1 cellular context compared by ENCODE assay signal in genomic region chr4:139689093-139689722, GRCh38.
TF ChIP-seq lines count a peak whose summit lies in the region.

No MANE protein-coding gene starts in this region.

TF ChIP-seq in HepG2, 621 proteins besides CTCF, POLR2A, EP300 and RAD21 (continued from another document and continues in another):
- 0 out of 2 replicates have a peak, but pooled peaks have one; percentile 67 for TF ChIP-seq BRF2 (CRISPR knock-in tag; IDR thresholded peaks at IDR 0.05)
- no peak for TF ChIP-seq ZNF7 (CRISPR knock-in tag; IDR thresholded peaks at IDR 0.05)
- no peak; the same call in none of the 2 replicates for TF ChIP-seq GABPB1 (CRISPR knock-in tag; IDR thresholded peaks at IDR 0.05)
- TF ChIP-seq ZBTB34 (CRISPR knock-in tag; IDR thresholded peaks at IDR 0.05): no peak
- peak; percentile 72 for TF ChIP-seq ZEB1 (IDR thresholded peaks at IDR 0.05; ENCODE audit: insufficient replicate concordance, low read depth)
- no peak for TF ChIP-seq PREB (CRISPR knock-in tag; IDR thresholded peaks at IDR 0.05)
- TF ChIP-seq DRAP1 (CRISPR knock-in tag; IDR thresholded peaks at IDR 0.05): peak; percentile 58; the same call in 1 of the 2 replicates
- no peak for TF ChIP-seq THAP9 (CRISPR knock-in tag; IDR thresholded peaks at IDR 0.05; ENCODE audit: borderline replicate concordance)
- TF ChIP-seq GLMP (CRISPR knock-in tag; IDR thresholded peaks at IDR 0.05; ENCODE audit: borderline replicate concordance): no peak
- TF ChIP-seq ZHX1 (CRISPR knock-in tag; IDR thresholded peaks at IDR 0.05; ENCODE audit: low read depth): no peak
- peak; percentile 81; the same call in 1 of the 2 replicates for TF ChIP-seq SOX13 (IDR thresholded peaks at IDR 0.05)
- peak in 1 of 2 experiments; percentile 94; a peak in 2 of 4 replicates for TF ChIP-seq SOX13 (CRISPR knock-in tag; conservative IDR thresholded peaks at IDR 0.05 in 1 of 2, IDR thresholded peaks at IDR 0.05 in 1 of 2)
- TF ChIP-seq RELA (CRISPR knock-in tag; IDR thresholded peaks at IDR 0.05): no peak
- no peak for TF ChIP-seq ZNF329 (CRISPR knock-in tag; IDR thresholded peaks at IDR 0.05; ENCODE audit: low read depth)
- TF ChIP-seq KLF11 (CRISPR knock-in tag; IDR thresholded peaks at IDR 0.05): 0 out of 2 replicates have a peak, but pooled peaks have one; percentile 39
- peak; percentile 80; the same call in 1 of the 2 replicates for TF ChIP-seq XBP1 (CRISPR knock-in tag; IDR thresholded peaks at IDR 0.05)
- no peak for TF ChIP-seq ZNF768 (CRISPR knock-in tag; IDR thresholded peaks at IDR 0.05)
- peak; percentile 93 for TF ChIP-seq ESRRA (CRISPR knock-in tag; IDR thresholded peaks at IDR 0.05; ENCODE audit: low read depth)
- no peak; the same call in 1 of the 2 replicates for TF ChIP-seq HOXD1 (CRISPR knock-in tag; IDR thresholded peaks at IDR 0.05)
- TF ChIP-seq ZNF441 (CRISPR knock-in tag; IDR thresholded peaks at IDR 0.05; ENCODE audit: borderline replicate concordance): peak; percentile 41; the same call in 1 of the 2 replicates
- peak; percentile 47; the same call in 1 of the 2 replicates for TF ChIP-seq MYC (CRISPR knock-in tag; IDR thresholded peaks at IDR 0.05; ENCODE audit: borderline replicate concordance)
- no peak for TF ChIP-seq GMEB2 (CRISPR knock-in tag; IDR thresholded peaks at IDR 0.05; ENCODE audit: low read depth)
- no peak for TF ChIP-seq ZNF484 (CRISPR knock-in tag; IDR thresholded peaks at IDR 0.05; ENCODE audit: borderline replicate concordance, low read depth)
- TF ChIP-seq AFF4 (CRISPR knock-in tag; IDR thresholded peaks at IDR 0.05): peak; percentile 44
- peak; percentile 43; the same call in 1 of the 2 replicates for TF ChIP-seq ZNF281 (CRISPR knock-in tag; IDR thresholded peaks at IDR 0.05; ENCODE audit: borderline replicate concordance)
- no peak for TF ChIP-seq MTA3 (CRISPR knock-in tag; IDR thresholded peaks at IDR 0.05)
- TF ChIP-seq SMC3 (IDR thresholded peaks at IDR 0.05; ENCODE audit: low read length): peak; percentile 31; the same call in 1 of the 2 replicates
- TF ChIP-seq HOXA3 (CRISPR knock-in tag; IDR thresholded peaks at IDR 0.05): peak; percentile 83
- no peak for TF ChIP-seq ZBTB49 (CRISPR knock-in tag; IDR thresholded peaks at IDR 0.05; ENCODE audit: borderline replicate concordance)
- no peak for TF ChIP-seq LBX2 (CRISPR knock-in tag; IDR thresholded peaks at IDR 0.05; ENCODE audit: borderline replicate concordance)
- TF ChIP-seq EED (CRISPR knock-in tag; IDR thresholded peaks at IDR 0.05): no peak
